In genomic region chr3:42876940-42877720, GRCh38 we compare ENCODE assay signal across 33 cellular contexts. TPM values are rescaled to one million over a fixed set of nuclear protein-coding genes. Genes with fewer than 3 reads are reported as not detected.
"Had no signal": no experiment of that assay in that cellular context is flagged by ENCODE, and none has a peak within 500 bp of the region (broad histone marks: within the 10 kb centered on the region; RNA-seq: fewer than 3 reads in every experiment).

No MANE protein-coding gene starts in this region.

- H3K27ac ChIP-seq: brain microvascular endothelial cell, dorsolateral prefrontal cortex, heart right ventricle, sigmoid colon, thyroid gland, upper lobe of left lung had no signal

- H3K4me3 ChIP-seq: coronary artery, dorsolateral prefrontal cortex, heart right ventricle, sigmoid colon, thyroid gland, upper lobe of left lung had no signal

- ATAC-seq: activated T-cell treated with anti-CD3 and anti-CD28 coated beads, Interleukin-2, amount 50 U/mL, for 4 hours; activated T-helper 17 cell treated with anti-CD3 and anti-CD28 coated beads, Interleukin-2, amount 50 U/mL, for 72 hours; esophagus mucosa; heart right ventricle; left ventricle myocardium superior; stimulated activated effector memory CD8-positive, alpha-beta T cell treated with anti-CD3 and anti-CD28 coated beads, Interleukin-12 subunit alpha, Interleukin-12 subunit beta, amount 100 ng/mL, for 72 hours had no signal

- H3K27me3 ChIP-seq: brain microvascular endothelial cell, dorsolateral prefrontal cortex, sigmoid colon, thyroid gland, upper lobe of left lung had no signal

- H3K9me3 ChIP-seq: heart right ventricle, sigmoid colon, thyroid gland, upper lobe of left lung had no signal

- H3K9me3 Mint-ChIP-seq: activated CD4-positive, alpha-beta memory T cell treated with anti-CD3 and anti-CD28 coated beads for 36 hours; activated CD4-positive, alpha-beta T cell treated with anti-CD3 and anti-CD28 coated beads, Interleukin-2, amount 10 ng/mL, durations not matched to agents 24 days and 14 days; activated T-cell treated with anti-CD3 and anti-CD28 coated beads, Interleukin-2, amount 50 U/mL, for 4 hours; activated T-helper 17 cell treated with anti-CD3 and anti-CD28 coated beads, Interleukin-2, amount 50 U/mL, for 72 hours; naive B cell; stimulated activated effector memory CD8-positive, alpha-beta T cell treated with anti-CD3 and anti-CD28 coated beads, Interleukin-12 subunit alpha, Interleukin-12 subunit beta, amount 100 ng/mL, for 72 hours; stimulated activated naive CD8-positive, alpha-beta T cell treated with anti-CD3 and anti-CD28 coated beads, Interleukin-15, Interleukin-2, amounts not matched to agents 100 ng/mL and 50 ng/mL, for 24 hours; T-helper 1 cell treated with Interleukin-12 subunit alpha and Interleukin-12 subunit beta and Interleukin-4 antibody, amounts not matched to agents 30 μg/mL and 1 μg/mL, for 36 hours had no signal

- H3K27ac Mint-ChIP-seq: activated CD4-positive, alpha-beta memory T cell treated with anti-CD3 and anti-CD28 coated beads for 36 hours; activated CD4-positive, alpha-beta T cell treated with anti-CD3 and anti-CD28 coated beads, Interleukin-2, amount 10 ng/mL, durations not matched to agents 24 days and 14 days; activated T-helper 17 cell treated with anti-CD3 and anti-CD28 coated beads, Interleukin-2, amount 50 U/mL, for 72 hours; stimulated activated effector memory CD8-positive, alpha-beta T cell treated with anti-CD3 and anti-CD28 coated beads, Interleukin-12 subunit alpha, Interleukin-12 subunit beta, amount 100 ng/mL, for 72 hours; stimulated activated naive CD8-positive, alpha-beta T cell treated with anti-CD3 and anti-CD28 coated beads, Interleukin-15, Interleukin-2, amounts not matched to agents 100 ng/mL and 50 ng/mL, for 24 hours; T-helper 1 cell treated with Interleukin-12 subunit alpha and Interleukin-12 subunit beta and Interleukin-4 antibody, amounts not matched to agents 30 μg/mL and 1 μg/mL, for 36 hours had no signal

- FAIRE-seq: astrocyte, small intestine had no signal

- H3K36me3 ChIP-seq: brain microvascular endothelial cell, heart right ventricle, sigmoid colon, thyroid gland, upper lobe of left lung had no signal

- H3K4me3 Mint-ChIP-seq: activated CD4-positive, alpha-beta memory T cell treated with anti-CD3 and anti-CD28 coated beads for 36 hours; activated CD4-positive, alpha-beta T cell treated with anti-CD3 and anti-CD28 coated beads, Interleukin-2, amount 10 ng/mL, durations not matched to agents 24 days and 14 days; activated T-cell treated with anti-CD3 and anti-CD28 coated beads, Interleukin-2, amount 50 U/mL, for 4 hours; activated T-helper 17 cell treated with anti-CD3 and anti-CD28 coated beads, Interleukin-2, amount 50 U/mL, for 72 hours; naive B cell; stimulated activated effector memory CD8-positive, alpha-beta T cell treated with anti-CD3 and anti-CD28 coated beads, Interleukin-12 subunit alpha, Interleukin-12 subunit beta, amount 100 ng/mL, for 72 hours; stimulated activated naive CD8-positive, alpha-beta T cell treated with anti-CD3 and anti-CD28 coated beads, Interleukin-15, Interleukin-2, amounts not matched to agents 100 ng/mL and 50 ng/mL, for 24 hours; T-helper 1 cell treated with Interleukin-12 subunit alpha and Interleukin-12 subunit beta and Interleukin-4 antibody, amounts not matched to agents 30 μg/mL and 1 μg/mL, for 36 hours had no signal

- H3K27me3 Mint-ChIP-seq: activated CD4-positive, alpha-beta memory T cell treated with anti-CD3 and anti-CD28 coated beads for 36 hours had no signal

- DNase-seq: activated CD4-positive, alpha-beta memory T cell treated with anti-CD3 and anti-CD28 coated beads for 36 hours; activated CD4-positive, alpha-beta T cell treated with anti-CD3 and anti-CD28 coated beads, Interleukin-2, amount 10 ng/mL, durations not matched to agents 24 days and 14 days; activated CD4-positive, CD25-positive, alpha-beta regulatory T cell treated with anti-CD3 and anti-CD28 coated beads, Interleukin-2, amount 50 U/mL, for 72 hours; activated gamma-delta T cell treated with Interleukin-2 at 50 U/mL for 16 hours; activated naive CD4-positive, alpha-beta T cell treated with anti-CD3 and anti-CD28 coated beads, Interleukin-2, amount 50 U/mL, for 16 hours; activated T-cell treated with anti-CD3 and anti-CD28 coated beads, Interleukin-2, amount 50 U/mL, for 4 hours; amniotic stem cell; brain microvascular endothelial cell; dorsolateral prefrontal cortex; effector memory CD4-positive, alpha-beta T cell; foreskin fibroblast; heart right ventricle; left ventricle myocardium superior; mammary epithelial cell; naive B cell; occipital lobe; sigmoid colon; small intestine; stimulated activated CD4-positive, alpha-beta T cell treated with anti-CD3 and anti-CD28 coated beads, Interleukin-4, amount 100 ng/mL, for 24 hours; T1000; thyroid gland; upper lobe of left lung had no signal

- H3K36me3 Mint-ChIP-seq: activated CD4-positive, alpha-beta memory T cell treated with anti-CD3 and anti-CD28 coated beads for 36 hours had no signal

RNA-seq across cellular contexts. Expression of gene CYP8B1, which starts 1.5 kb away (rescaled TPM):
- total RNA-seq: activated CD4-positive, alpha-beta memory T cell treated with anti-CD3 and anti-CD28 coated beads for 36 hours; activated CD4-positive, alpha-beta T cell treated with anti-CD3 and anti-CD28 coated beads, Interleukin-2, amount 10 ng/mL, durations not matched to agents 24 days and 14 days; activated T-helper 17 cell treated with anti-CD3 and anti-CD28 coated beads, Interleukin-2, amount 50 U/mL, for 72 hours; astrocyte; cardiac septum; cerebellum; esophagus mucosa; heart right ventricle; left ventricle myocardium superior; mammary epithelial cell; occipital lobe; sigmoid colon; subcutaneous adipose tissue; thyroid gland had no signal
- polyA plus RNA-seq: heart right ventricle, mammary epithelial cell, neural cell had no signal

RNA-seq across cellular contexts. Expression of gene ZNF662, which starts 28.8 kb away (rescaled TPM):
- polyA plus RNA-seq: neural cell had no signal
